Comparison of ENCODE assay signal across 8 cellular contexts in the genomic region with DNA sequence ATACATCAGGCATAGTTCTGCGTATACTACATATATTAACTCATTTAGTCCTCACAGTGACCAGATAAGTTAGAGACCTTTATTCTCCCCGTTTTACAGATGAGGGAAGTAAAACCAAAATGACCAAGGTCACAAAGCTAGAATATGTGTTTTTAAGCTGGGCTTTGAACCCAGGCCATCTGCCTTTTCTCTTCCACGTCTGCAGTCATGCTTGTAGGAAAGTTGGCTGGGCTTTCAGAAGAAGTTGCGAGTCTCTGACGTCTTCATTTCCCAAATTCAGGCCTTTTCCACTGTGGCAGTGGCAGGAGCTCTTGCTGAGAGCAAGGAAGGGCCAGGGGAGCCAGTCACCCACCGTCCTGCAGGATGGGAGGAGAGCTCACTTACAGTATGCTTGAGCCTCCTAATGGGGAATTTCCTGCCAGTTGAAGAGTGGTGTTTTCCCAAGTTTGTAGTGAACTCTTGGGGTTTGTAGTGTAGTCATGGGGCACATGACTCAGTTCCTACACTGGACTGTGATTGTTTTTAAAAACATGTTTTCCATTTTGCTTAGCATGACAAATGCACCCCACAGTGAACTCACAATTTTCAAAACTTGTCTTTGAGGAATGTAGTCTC. TPM values are rescaled to one million over a fixed set of nuclear protein-coding genes. Genes with fewer than 3 reads are reported as not detected.
DNase-seq lines count a peak whose midpoint lies in the region; ATAC-seq and TF ChIP-seq lines count a peak whose summit lies in the region.

No MANE protein-coding gene starts in this region.

- peaks cover 32% of the 10 kb centered on the region for H3K4me1 Mint-ChIP-seq in activated CD4-positive, alpha-beta memory T cell treated with anti-CD3 and anti-CD28 coated beads for 36 hours (ENCODE audit: low read depth)

- CTCF ChIA-PET in activated CD4-positive, alpha-beta memory T cell treated with anti-CD3 and anti-CD28 coated beads for 36 hours (lab: Charles Lee): interaction anchor here (1.0 to 1.3 kb wide), 2 partner anchors 51 to 60 kb away, joined by 3 to 4 read pairs; partner anchors contain the start of gene WBP1L

- no peaks in the 10 kb centered on the region for H3K27me3 ChIP-seq in gastroesophageal sphincter

- no peak overlapping the region for H3K4me3 Mint-ChIP-seq in activated CD4-positive, alpha-beta memory T cell treated with anti-CD3 and anti-CD28 coated beads for 36 hours

- TF ChIP-seq EP300 in gastroesophageal sphincter (IDR thresholded peaks at IDR 0.05): peak; percentile 38

- peak overlapping the region; percentile 91 for H3K27ac Mint-ChIP-seq in activated CD4-positive, alpha-beta memory T cell treated with anti-CD3 and anti-CD28 coated beads for 36 hours

- no peak overlapping the region for H3K4me3 ChIP-seq in gastroesophageal sphincter

- WGBS in gastroesophageal sphincter (ENCODE audit: low coverage in 1 of 2), 2 donors: 16 to 34% methylated on average over 3 to 4 of the region's 6 CpGs

- no peak for TF ChIP-seq POLR2A in gastroesophageal sphincter (IDR thresholded peaks at IDR 0.05)
- no peak for TF ChIP-seq POLR2A in GM18505 (IDR thresholded peaks at IDR 0.05; ENCODE audit: borderline replicate concordance, extremely low read depth, insufficient read depth, insufficient read length)

- peaks cover 25 to 76% (median 45%) of the 10 kb centered on the region in 3 donors for H3K4me1 ChIP-seq in gastroesophageal sphincter

- ATAC-seq in GM21717 (IDR thresholded peaks at IDR 0.05; ENCODE audit: unreplicated experiment): peak; percentile 53
- ATAC-seq in gastroesophageal sphincter: peak; percentile 83
- no peak for ATAC-seq in GM18505 (IDR thresholded peaks at IDR 0.05; ENCODE audit: unreplicated experiment)

- H3K36me3 Mint-ChIP-seq in activated CD4-positive, alpha-beta memory T cell treated with anti-CD3 and anti-CD28 coated beads for 36 hours: peaks cover 29% of the 10 kb centered on the region

- POLR2A ChIA-PET in activated CD4-positive, alpha-beta memory T cell treated with anti-CD3 and anti-CD28 coated beads for 36 hours (lab: Charles Lee): no interaction called here

- H3K27ac ChIP-seq in gastroesophageal sphincter: peak overlapping the region; percentile 64 to 86 (median 85)

- peaks cover 0 to 35% of the 10 kb centered on the region in 2 donors for H3K36me3 ChIP-seq in gastroesophageal sphincter

- intact Hi-C loops in activated CD4-positive, alpha-beta memory T cell treated with anti-CD3 and anti-CD28 coated beads for 36 hours (cut with micrococcal nuclease): loop anchor here (1.0 kb wide), 1 partner anchor 60 kb away; the partner anchor contains the start of gene WBP1L

- DNase-seq in activated CD4-positive, alpha-beta memory T cell treated with anti-CD3 and anti-CD28 coated beads for 36 hours: peak; percentile 48
- DNase-seq in pulmonary artery endothelial cell (ENCODE audit: low read depth, low spot score) (peak; percentile 99), Kasumi-1 (lab: John Stamatoyannopoulos, UW) (no peak), KG1 (lab: John Stamatoyannopoulos, UW) (no peak), nucleus accumbens (lab: John Stamatoyannopoulos, UW) (no peak)

- H3K9me3 ChIP-seq in gastroesophageal sphincter: no peaks in the 10 kb centered on the region

- no peaks in the 10 kb centered on the region for H3K27me3 Mint-ChIP-seq in activated CD4-positive, alpha-beta memory T cell treated with anti-CD3 and anti-CD28 coated beads for 36 hours

- TF ChIP-seq CTCF in gastroesophageal sphincter (IDR thresholded peaks at IDR 0.05): no peak

- H3K9me3 Mint-ChIP-seq in activated CD4-positive, alpha-beta memory T cell treated with anti-CD3 and anti-CD28 coated beads for 36 hours: no peaks in the 10 kb centered on the region

RNA-seq across cellular contexts. Expression of gene CYP17A1, which starts 34.2 kb away (rescaled TPM):
- not detected for total RNA-seq in activated CD4-positive, alpha-beta memory T cell treated with anti-CD3 and anti-CD28 coated beads for 36 hours
- not detected for total RNA-seq in gastroesophageal sphincter
- total RNA-seq in pulmonary artery endothelial cell: not detected in 2 replicates

RNA-seq across cellular contexts. Expression of gene BORCS7, which starts 51.0 kb away (rescaled TPM):
- total RNA-seq in activated CD4-positive, alpha-beta memory T cell treated with anti-CD3 and anti-CD28 coated beads for 36 hours: 1 to 10 TPM; 5.0 to 5.9 TPM
- total RNA-seq in gastroesophageal sphincter: 10 to 100 TPM; 24.3 to 47.3 (median 28.9) TPM
- total RNA-seq in pulmonary artery endothelial cell: 16.6 and 18.8 TPM in 2 replicates

RNA-seq across cellular contexts. Expression of gene WBP1L, which starts 59.3 kb away (rescaled TPM):
- total RNA-seq in activated CD4-positive, alpha-beta memory T cell treated with anti-CD3 and anti-CD28 coated beads for 36 hours: 10 to 100 TPM; 14.6 to 15.9 TPM
- 100 to 1,000 TPM; 125 to 142 (median 132) TPM for total RNA-seq in gastroesophageal sphincter
- 46.8 and 72.1 TPM in 2 replicates for total RNA-seq in pulmonary artery endothelial cell

Comparison
In these comparisons a context has a peak if more than half of its experiments do, and no peak if none do; other contexts are left out.
1. DNase-seq: peak in activated CD4-positive, alpha-beta memory T cell treated with anti-CD3 and anti-CD28 coated beads for 36 hours (single experiment) and pulmonary artery endothelial cell (single experiment); none in Kasumi-1 (0 of 2), KG1 (single experiment) and nucleus accumbens (0 of 56).